1 cellular context compared by ENCODE assay signal in the genomic region with DNA sequence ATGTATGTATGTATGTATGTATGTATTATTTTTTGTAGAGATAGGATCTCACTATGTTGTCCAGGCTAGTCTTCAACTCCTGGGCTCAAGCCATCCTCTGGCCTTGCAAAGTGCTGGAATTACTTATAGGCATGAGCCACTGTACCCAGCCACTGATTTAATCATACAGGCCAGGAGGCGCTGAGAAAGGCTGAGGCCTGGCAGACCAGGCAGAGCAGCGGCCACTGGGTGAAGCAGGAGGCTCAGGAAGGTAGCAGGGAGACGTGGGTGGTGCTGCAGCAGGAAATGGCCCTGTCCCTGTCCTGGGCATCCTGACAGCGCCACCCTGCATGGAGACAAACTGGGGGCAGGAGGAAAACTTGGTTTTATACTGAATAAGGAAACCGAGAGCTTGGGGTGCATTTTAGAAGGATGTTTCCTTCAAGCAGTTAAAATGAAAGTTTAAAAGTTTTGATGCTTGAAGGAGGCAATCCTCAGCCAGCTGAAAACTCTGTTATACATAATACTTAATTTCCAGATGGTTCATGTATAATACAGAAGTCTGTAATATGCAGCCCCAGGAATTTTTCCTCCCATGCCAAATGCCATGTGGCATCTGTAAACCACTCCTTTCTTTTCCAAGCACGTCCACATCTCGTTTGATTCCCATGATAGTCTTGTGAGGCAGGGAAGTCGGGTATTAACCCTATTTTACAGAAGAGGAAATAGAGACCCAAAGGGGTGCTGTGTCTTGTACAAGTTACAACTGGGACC.
TF ChIP-seq lines count a peak whose summit lies in the region.

No MANE protein-coding gene starts in this region.

TF ChIP-seq in A549, 52 proteins besides CTCF, POLR2A, EP300 and RAD21 (continued from another document):
- TF ChIP-seq, protein P1, sequence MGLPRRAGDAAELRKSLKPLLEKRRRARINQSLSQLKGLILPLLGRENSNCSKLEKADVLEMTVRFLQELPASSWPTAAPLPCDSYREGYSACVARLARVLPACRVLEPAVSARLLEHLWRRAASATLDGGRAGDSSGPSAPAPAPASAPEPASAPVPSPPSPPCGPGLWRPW (IDR thresholded peaks at IDR 0.05) = no peak
- no peak for TF ChIP-seq FOSB (CRISPR knock-in tag; IDR thresholded peaks at IDR 0.05)
- TF ChIP-seq CEBPB (IDR thresholded peaks at IDR 0.05) = no peak
- TF ChIP-seq, protein P2, sequence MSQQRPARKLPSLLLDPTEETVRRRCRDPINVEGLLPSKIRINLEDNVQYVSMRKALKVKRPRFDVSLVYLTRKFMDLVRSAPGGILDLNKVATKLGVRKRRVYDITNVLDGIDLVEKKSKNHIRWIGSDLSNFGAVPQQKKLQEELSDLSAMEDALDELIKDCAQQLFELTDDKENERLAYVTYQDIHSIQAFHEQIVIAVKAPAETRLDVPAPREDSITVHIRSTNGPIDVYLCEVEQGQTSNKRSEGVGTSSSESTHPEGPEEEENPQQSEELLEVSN (IDR thresholded peaks at IDR 0.05; ENCODE audit: borderline replicate concordance, low read depth) = no peak
